ENCODE assay signal across 12 cellular contexts in the genomic region with DNA sequence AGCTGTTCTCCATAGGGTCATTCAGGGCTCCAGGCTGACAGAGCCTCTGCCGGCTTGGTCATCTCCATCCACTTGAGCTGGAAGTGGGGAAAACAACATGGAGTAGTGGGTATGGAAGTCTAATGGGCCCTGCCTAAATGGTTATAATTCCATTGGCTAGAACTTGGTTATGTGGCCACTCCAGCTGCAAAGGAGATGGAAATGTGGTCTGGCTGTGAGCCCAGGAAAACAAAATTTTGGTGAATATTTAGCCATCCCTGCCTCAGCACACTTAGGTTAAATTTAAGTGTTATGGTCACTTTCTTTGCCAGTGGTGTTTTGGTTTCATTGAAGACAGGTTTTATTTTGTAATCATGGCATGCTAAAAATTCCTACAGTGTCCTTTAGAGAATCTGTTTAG.
DNase-seq lines count a peak whose midpoint lies in the region; ATAC-seq and TF ChIP-seq lines count a peak whose summit lies in the region.
"Had no signal": no experiment of that assay in that cellular context is flagged by ENCODE, and none has a peak within 500 bp of the region (broad histone marks: within the 10 kb centered on the region; RNA-seq: fewer than 3 reads in every experiment).

No MANE protein-coding gene starts in this region.

- H3K27me3 ChIP-seq in dorsolateral prefrontal cortex (no peaks in the 10 kb centered on the region), Karpas-422 (ENCODE audit: low read length) (no peaks in the 10 kb centered on the region)

- H3K36me3 ChIP-seq in Karpas-422 (ENCODE audit: insufficient read depth, low read length) = 0 out of 2 replicates have a peak, but pooled peaks cover 3% of the 10 kb centered on the region

- peaks cover 40% of the 10 kb centered on the region for H3K36me3 Mint-ChIP-seq in nephron (ENCODE audit: low read depth)
- H3K36me3 Mint-ChIP-seq: WTC11 had no signal

- peak overlapping the region; percentile 82 to 96 (median 93) for H3K27ac Mint-ChIP-seq in nephron
- H3K27ac Mint-ChIP-seq: WTC11 had no signal

- H3K27ac ChIP-seq in dorsolateral prefrontal cortex = peak overlapping the region in 49 of 59 donors; percentile 0 to 88 (median 67)
- H3K27ac ChIP-seq in Karpas-422 (ENCODE audit: low read length) = no peak overlapping the region

- no peaks in the 10 kb centered on the region for H3K9me3 Mint-ChIP-seq in nephron
- H3K9me3 Mint-ChIP-seq: activated T-cell treated with anti-CD3 and anti-CD28 coated beads, Interleukin-2, amount 50 U/mL, for 72 hours; WTC11 had no signal

- no peaks in the 10 kb centered on the region for H3K9me3 ChIP-seq in Karpas-422 (ENCODE audit: low read length)

- no peak overlapping the region for H3K9ac ChIP-seq in Karpas-422 (ENCODE audit: low read length)

- peaks cover 68% of the 10 kb centered on the region for H3K4me1 Mint-ChIP-seq in nephron

- no peaks in the 10 kb centered on the region for H4K20me1 ChIP-seq in Karpas-422 (ENCODE audit: insufficient read depth, low read depth, low read length)

- no peak overlapping the region for H2AFZ ChIP-seq in Karpas-422 (ENCODE audit: low read length)

- peak; percentile 59 for DNase-seq in AG08395 (ENCODE audit: low spot score)
- DNase-seq in HCEC 1CT = peak; percentile 56
- DNase-seq in dorsolateral prefrontal cortex = no peak
- DNase-seq in Karpas-422 = no peak
- no peak for DNase-seq in NCI-H1694 treated with DMSO at 0.1 percent for 48 hours (lab: John Stamatoyannopoulos, UW)
- DNase-seq: activated T-cell treated with anti-CD3 and anti-CD28 coated beads, Interleukin-2, amount 50 U/mL, for 72 hours; effector CD8-positive, alpha-beta T cell; NCI-H226 had no signal

- H3K4me3 ChIP-seq in dorsolateral prefrontal cortex (no peak overlapping the region), Karpas-422 (ENCODE audit: low read length) (no peak overlapping the region)

- H3K4me3 Mint-ChIP-seq in nephron = no peak overlapping the region
- H3K4me3 Mint-ChIP-seq: WTC11 had no signal

- H3K79me2 ChIP-seq in Karpas-422 (ENCODE audit: low read length) = peaks cover 40% of the 10 kb centered on the region

- intact Hi-C loops in dorsolateral prefrontal cortex (cut with DNase I) = loop anchor here in 1 of 2 donors (10.0 kb wide), 1 partner anchor 117 kb away; no protein-coding TSS in a partner anchor

- no peaks in the 10 kb centered on the region for H3K9me2 ChIP-seq in Karpas-422 (replicated peaks; ENCODE audit: insufficient read depth, low read length)

- H3K4me2 ChIP-seq in Karpas-422 (ENCODE audit: low read depth, low read length, poor library complexity, severe bottlenecking) = no peak overlapping the region

- H3K4me1 ChIP-seq in Karpas-422 (ENCODE audit: low read length) = peaks cover 19% of the 10 kb centered on the region

- ATAC-seq in HG03354 (IDR thresholded peaks at IDR 0.05; ENCODE audit: poor library complexity, severe bottlenecking, unreplicated experiment) (no peak), HG03025 (IDR thresholded peaks at IDR 0.05; ENCODE audit: low FRiP score, unreplicated experiment) (no peak)
- ATAC-seq: activated T-cell treated with anti-CD3 and anti-CD28 coated beads, Interleukin-2, amount 50 U/mL, for 72 hours; WTC11 had no signal

- no peak for TF ChIP-seq CTCF in dorsolateral prefrontal cortex (IDR thresholded peaks at IDR 0.05 in 54 of 56, conservative IDR thresholded peaks at IDR 0.05 in 2 of 56; ENCODE audit: low read depth in 1 of 56, partially characterized antibody in 56 of 56)
- no peak for TF ChIP-seq CTCF in nephron (IDR thresholded peaks at IDR 0.05; ENCODE audit: unreplicated experiment in 3 of 3)

- H3K27me3 Mint-ChIP-seq in nephron (ENCODE audit: low read depth) = no peaks in the 10 kb centered on the region

Comparison
In these comparisons a context has a peak if more than half of its experiments do, and no peak if none do; other contexts are left out.
1. DNase-seq: peak in AG08395 (single experiment) and HCEC 1CT (single experiment); none in dorsolateral prefrontal cortex (0 of 10), Karpas-422 (single experiment) and NCI-H1694 treated with DMSO at 0.1 percent for 48 hours (single experiment).